In the genomic region with DNA sequence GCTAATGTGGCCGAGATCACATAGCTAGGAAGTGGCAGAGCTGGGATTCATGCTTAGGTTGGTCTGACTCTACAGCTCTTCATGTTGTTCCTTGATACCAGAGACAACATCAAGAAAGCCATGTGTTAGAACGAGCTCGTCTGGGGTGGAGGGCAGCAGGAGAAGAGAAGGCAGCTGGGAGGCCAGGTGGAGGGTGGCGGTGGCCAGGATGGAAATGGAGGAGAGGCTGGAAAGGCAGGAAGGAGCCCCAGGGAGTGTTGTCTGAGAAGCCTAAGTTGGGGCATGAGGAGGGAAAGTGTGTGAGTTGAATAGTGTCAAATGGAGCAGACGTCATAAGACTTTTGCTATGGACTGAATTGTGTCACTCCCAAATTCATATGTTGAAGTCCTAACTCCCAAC, we compare ENCODE assay signal across 15 cellular contexts.
"Had no signal": no experiment of that assay in that cellular context is flagged by ENCODE, and none has a peak within 500 bp of the region (broad histone marks: within the 10 kb centered on the region; RNA-seq: fewer than 3 reads in every experiment).

No MANE protein-coding gene starts in this region.

- H3K27me3 ChIP-seq: colonic mucosa, neural progenitor cell, spleen had no signal

- H3K27ac ChIP-seq: colonic mucosa, heart right ventricle, lower lobe of right lung, neural progenitor cell, spleen, tibial artery had no signal

- H3K27me3 Mint-ChIP-seq: activated CD4-positive, alpha-beta memory T cell treated with anti-CD3 and anti-CD28 coated beads for 36 hours had no signal

- H3K36me3 Mint-ChIP-seq: activated CD4-positive, alpha-beta memory T cell treated with anti-CD3 and anti-CD28 coated beads for 36 hours; activated naive CD8-positive, alpha-beta T cell treated with anti-CD3 and anti-CD28 coated beads for 36 hours; naive thymus-derived CD4-positive, alpha-beta T cell; neural progenitor cell; T-cell had no signal

- H3K4me1 ChIP-seq: colonic mucosa, neural progenitor cell, tibial artery had no signal

- H3K4me3 Mint-ChIP-seq: activated CD4-positive, alpha-beta memory T cell treated with anti-CD3 and anti-CD28 coated beads for 36 hours; activated naive CD8-positive, alpha-beta T cell treated with anti-CD3 and anti-CD28 coated beads for 36 hours; naive thymus-derived CD4-positive, alpha-beta T cell; stimulated activated naive CD8-positive, alpha-beta T cell treated with anti-CD3 and anti-CD28 coated beads, Interleukin-15, amount 100 ng/mL, for 72 hours; T-cell had no signal

- H2AFZ ChIP-seq: neural progenitor cell had no signal

- H3K9me3 ChIP-seq: colonic mucosa, heart right ventricle, lower lobe of right lung, spleen, tibial artery had no signal

- H3K4me2 ChIP-seq: neural progenitor cell had no signal

- H3K27ac Mint-ChIP-seq: activated CD4-positive, alpha-beta memory T cell treated with anti-CD3 and anti-CD28 coated beads for 36 hours; activated naive CD8-positive, alpha-beta T cell treated with anti-CD3 and anti-CD28 coated beads for 36 hours; neural progenitor cell; progenitor cell of endocrine pancreas; T-cell had no signal

- DNase-seq: activated T-cell treated with anti-CD3 and anti-CD28 coated beads, Interleukin-2, amount 50 U/mL, for 1 hour; central memory CD4-positive, alpha-beta T cell; foreskin fibroblast; heart right ventricle; lower lobe of right lung; spleen; tibial artery had no signal

- H3K9ac ChIP-seq: neural progenitor cell had no signal

- H3K9me3 Mint-ChIP-seq: activated CD4-positive, alpha-beta memory T cell treated with anti-CD3 and anti-CD28 coated beads for 36 hours; activated naive CD8-positive, alpha-beta T cell treated with anti-CD3 and anti-CD28 coated beads for 36 hours; neural progenitor cell; stimulated activated naive CD8-positive, alpha-beta T cell treated with anti-CD3 and anti-CD28 coated beads, Interleukin-15, amount 100 ng/mL, for 72 hours; T-cell had no signal
